8 cellular contexts compared by ENCODE assay signal in genomic region chr2:46657042-46657504, GRCh38. TPM values are rescaled to one million over a fixed set of nuclear protein-coding genes. Genes with fewer than 3 reads are reported as not detected.
DNase-seq lines count a peak whose midpoint lies in the region; ATAC-seq and TF ChIP-seq lines count a peak whose summit lies in the region.

No MANE protein-coding gene starts in this region.

- H3K79me2 ChIP-seq in PC-9 (ENCODE audit: low read depth), result no peaks in the 10 kb centered on the region

- POLR2A ChIA-PET in PC-9 (lab: Charles Lee; ENCODE audit: unreplicated experiment), result no interaction called here

- TF ChIP-seq CTCF in AG10803 (conservative IDR thresholded peaks at IDR 0.05; ENCODE audit: low read length), result peak; percentile 46
- peak; percentile 7 for TF ChIP-seq CTCF in GM20000 (IDR thresholded peaks at IDR 0.05; ENCODE audit: extremely low read depth, missing control alignments)
- peak; percentile 77 for TF ChIP-seq CTCF in PC-9 (conservative IDR thresholded peaks at IDR 0.05)
- TF ChIP-seq CTCF in fibroblast of mammary gland (conservative IDR thresholded peaks at IDR 0.05; ENCODE audit: control insufficient read depth, insufficient read depth, low read depth, low read length), result peak; percentile 48

- H4K20me1 ChIP-seq in PC-9 (ENCODE audit: insufficient read depth), result no peaks in the 10 kb centered on the region

- H2AFZ ChIP-seq in PC-9, result no peak overlapping the region

- no peak overlapping the region for H3K27ac ChIP-seq in PC-9

- H3K4me3 ChIP-seq in AG10803 (ENCODE audit: low read length), result no peak overlapping the region
- no peak overlapping the region for H3K4me3 ChIP-seq in PC-9
- H3K4me3 ChIP-seq in fibroblast of mammary gland (ENCODE audit: control insufficient read depth, low read depth, low read length), result no peak overlapping the region

- H3K36me3 ChIP-seq in PC-9 (ENCODE audit: low read depth), result no peaks in the 10 kb centered on the region

- intact Hi-C loops in PC-9 (cut with micrococcal nuclease; ENCODE audit: unreplicated experiment), result loop anchor here (10.0 kb wide), 1 partner anchor 292 kb away; no protein-coding TSS in a partner anchor

- no peaks in the 10 kb centered on the region for H3K9me2 ChIP-seq in PC-9 (ENCODE audit: insufficient read depth)

- no peaks in the 10 kb centered on the region for H3K9me3 ChIP-seq in PC-9 (ENCODE audit: insufficient read depth, low read depth)

- CTCF ChIA-PET in PC-9 (lab: Charles Lee), result interaction anchor here (0.7 to 0.9 kb wide), 3 partner anchors 10 to 219 kb away, joined by 3 to 8 read pairs (median 3); no protein-coding TSS in a partner anchor

- peak; percentile 95 for DNase-seq in AG10803 (ENCODE audit: low read depth)
- DNase-seq in GM20000 (ENCODE audit: low spot score), result peak; percentile 42
- DNase-seq in PC-9, result peak in 1 of 2 experiments; percentile 8
- peak; percentile 84 for DNase-seq in fibroblast of mammary gland (ENCODE audit: low read depth)
- DNase-seq in pons (ENCODE audit: low spot score), result peak; percentile 20
- DNase-seq in activated CD4-positive, alpha-beta T cell treated with anti-CD3 and anti-CD28 coated beads, Interleukin-2, amount 50 U/mL, for 48 hours, result no peak
- DNase-seq in kidney glomerular epithelial cell (lab: John Stamatoyannopoulos, UW), result no peak

- ATAC-seq in HG02610 (IDR thresholded peaks at IDR 0.05; ENCODE audit: unreplicated experiment), result no peak

- no peak overlapping the region for H3K4me2 ChIP-seq in PC-9

- no peaks in the 10 kb centered on the region for H3K27me3 ChIP-seq in PC-9 (ENCODE audit: insufficient read depth, low read depth)

- BruUV-seq in PC-9 (replicated peaks; lab: Mats Ljungman, UMichigan), result no TSS peak

- H3K4me1 ChIP-seq in PC-9 (replicated peaks; ENCODE audit: insufficient read depth), result no peaks in the 10 kb centered on the region

- no peaks in the 10 kb centered on the region for H3F3A ChIP-seq in PC-9 (ENCODE audit: insufficient read depth, low read depth)

RNA-seq across cellular contexts. Expression of gene CRIPT, which starts 40.1 kb away (rescaled TPM):
- 19.8 and 27.3 TPM in 2 replicates for total RNA-seq in PC-9 (2021)

RNA-seq across cellular contexts. Expression of gene PIGF, which starts 40.2 kb away (rescaled TPM):
- 27.8 and 31.4 TPM in 2 replicates for total RNA-seq in PC-9 (2021)

RNA-seq across cellular contexts. Expression of gene SOCS5, which starts 42.0 kb away (rescaled TPM):
- 17.0 and 20.4 TPM in 2 replicates for total RNA-seq in PC-9 (2021)

Comparison
In these comparisons a context has a peak if more than half of its experiments do, and no peak if none do; other contexts are left out.
1. DNase-seq: peak in AG10803 (single experiment), GM20000 (single experiment), fibroblast of mammary gland (single experiment) and pons (single experiment); none in activated CD4-positive, alpha-beta T cell treated with anti-CD3 and anti-CD28 coated beads, Interleukin-2, amount 50 U/mL, for 48 hours (0 of 2) and kidney glomerular epithelial cell (single experiment).
2. CTCF ChIP-seq: peak in every context shown above with its lines; median percentile 77 in PC-9; 48 in fibroblast of mammary gland; 46 in AG10803; 7 in GM20000.